ENCODE assay signal across 15 cellular contexts in the genomic region with DNA sequence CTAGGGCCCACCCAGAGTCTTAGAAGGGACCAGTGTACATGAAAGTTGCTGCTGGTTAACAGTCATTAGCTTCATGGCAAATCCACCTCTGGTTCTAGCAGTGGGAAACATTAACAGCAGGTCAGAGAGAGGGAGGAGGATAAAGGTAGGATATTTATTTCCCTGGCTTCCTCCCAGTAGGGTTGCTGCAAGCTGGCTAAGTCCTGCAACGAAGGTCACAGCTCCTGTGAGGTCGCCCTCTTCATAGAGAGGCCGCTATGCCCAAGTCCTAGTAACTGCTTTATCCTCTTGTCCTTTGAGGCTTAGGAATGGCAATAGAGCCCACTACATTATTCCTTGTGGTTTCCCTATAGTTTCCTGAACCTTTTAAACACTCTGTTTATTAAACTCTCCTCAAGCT.
A peak's percentile ranks its signal among the peaks of the same experiment; 100 is the strongest.
DNase-seq lines count a peak whose midpoint lies in the region; ATAC-seq, FAIRE-seq and TF ChIP-seq lines count a peak whose summit lies in the region.
"Had no signal": no experiment of that assay in that cellular context is flagged by ENCODE, and none has a peak within 500 bp of the region (broad histone marks: within the 10 kb centered on the region; RNA-seq: fewer than 3 reads in every experiment).

No MANE protein-coding gene starts in this region.

- 0 out of 2 replicates have a peak overlapping the region, but pooled peaks have one; percentile 39 for H2AFZ ChIP-seq in K562 (ENCODE audit: low read depth, low read length)

- BruUV-seq in K562 (replicated peaks; lab: Mats Ljungman, UMichigan), result no TSS peak

- TF ChIP-seq CTCF in K562 (IDR thresholded peaks at IDR 0.05 in 2 of 3, conservative IDR thresholded peaks at IDR 0.05 in 1 of 3; ENCODE audit: insufficient read depth in 2 of 3, low read depth in 1 of 3, low read length in 3 of 3) (no peak), liver (IDR thresholded peaks at IDR 0.05; ENCODE audit: low read depth, low read length, missing input control) (no peak)

- POLR2A ChIA-PET in K562 (lab: Yijun Ruan, JAX), result interaction anchor here (0.9 kb wide), 1 partner anchor 15 kb away, joined by 3 read pairs; no protein-coding TSS in a partner anchor

- DNase-seq in left ventricle myocardium superior, result no peak
- DNase-seq in cardiac septum (ENCODE audit: low spot score), result no peak
- no peak for DNase-seq in K562 (ENCODE audit: extremely low read depth in 1 of 4, low spot score in 3 of 4)
- DNase-seq: Caco-2; CD4-positive, CD25-positive, alpha-beta regulatory T cell; DMS79 treated with DMSO at 0.1 percent for 48 hours; HCEC 1CT; NCI-H1417 treated with DMSO at 0.1 percent for 48 hours; NCI-H2081; NCI-H226; NCI-H526 had no signal

- no peak overlapping the region for H3K9ac ChIP-seq in K562 (ENCODE audit: insufficient read depth in 1 of 2, low read depth in 2 of 2, low read length in 2 of 2)
- no peak overlapping the region for H3K9ac ChIP-seq in liver (ENCODE audit: low read depth in 1 of 2, low read length in 2 of 2)

- H3K79me2 ChIP-seq in K562 (ENCODE audit: control insufficient read depth, insufficient read depth, low read length), result no peaks in the 10 kb centered on the region

- H4K20me1 ChIP-seq in K562 (replicated peaks; ENCODE audit: control insufficient read depth, insufficient read depth, low read length), result no peaks in the 10 kb centered on the region

- CTCF ChIA-PET in K562 (lab: Yijun Ruan, JAX; ENCODE audit: low intra/inter-chr PET ratio), result no interaction called here

- intact Hi-C loops in left ventricle myocardium superior (cut with micrococcal nuclease) (no loop called here), cardiac septum (cut with DNase I) (no loop called here), K562 (cut with micrococcal nuclease) (no loop called here)

- H3K4me2 ChIP-seq in K562 (ENCODE audit: insufficient read depth, low read length), result no peak overlapping the region

- H3K27me3 ChIP-seq in K562 (ENCODE audit: control insufficient read depth in 2 of 2, insufficient read depth in 2 of 2, low read length in 2 of 2) (no peaks in the 10 kb centered on the region), liver (ENCODE audit: control insufficient read depth in 4 of 4, insufficient read depth in 4 of 4, low read length in 3 of 4) (no peaks in the 10 kb centered on the region)

- in situ Hi-C loops in K562 (cut with MboI), result no loop called here

- TF ChIP-seq EP300 in K562 (IDR thresholded peaks at IDR 0.05; ENCODE audit: low read length), result no peak

- H3K36me3 ChIP-seq in K562 (ENCODE audit: control insufficient read depth, insufficient read depth, low read length), result no peaks in the 10 kb centered on the region
- no peaks in the 10 kb centered on the region for H3K36me3 ChIP-seq in liver (ENCODE audit: control insufficient read depth in 4 of 4, insufficient read depth in 3 of 4, low read depth in 1 of 4, low read length in 3 of 4)

- H3K4me3 ChIP-seq in K562 (no peak overlapping the region), liver (ENCODE audit: low read depth in 1 of 3, low read length in 3 of 3) (no peak overlapping the region)

- TF ChIP-seq RAD21 in K562 (CRISPR knock-in tag; conservative IDR thresholded peaks at IDR 0.05 in 1 of 2, IDR thresholded peaks at IDR 0.05 in 1 of 2) (no peak), liver (IDR thresholded peaks at IDR 0.05) (peak in 1 of 2 donors; percentile 61)

- FAIRE-seq in K562 (lab: Jason Lieb, UNC), result no peak

- no peak for TF ChIP-seq POLR2A in K562 (conservative IDR thresholded peaks at IDR 0.05)

- H3K4me1 ChIP-seq in K562 (replicated peaks in 1 of 2; ENCODE audit: control insufficient read depth in 2 of 2, insufficient read depth in 2 of 2, low read length in 2 of 2), result 0 out of 5 replicates have a peak, but pooled peaks cover 0 to 2% of the 10 kb centered on the region in 2 experiments
- H3K4me1 ChIP-seq in liver (ENCODE audit: control insufficient read depth in 4 of 4, insufficient read depth in 4 of 4, low read length in 3 of 4), result peaks cover 0 to 8% (median 2%) of the 10 kb centered on the region in 4 donors

- H3K27ac ChIP-seq in K562 (ENCODE audit: extremely low read depth, low read depth, low read length), result no peak overlapping the region
- no peak overlapping the region for H3K27ac ChIP-seq in liver (ENCODE audit: low read depth in 1 of 2, low read length in 2 of 2)

- peak; percentile 94 for ATAC-seq in left ventricle myocardium superior
- ATAC-seq in K562, result no peak; the same call in 1 of the 3 replicates
- no peak for ATAC-seq in GM19463 (IDR thresholded peaks at IDR 0.05; ENCODE audit: unreplicated experiment)
- no peak for ATAC-seq in HG03571 (IDR thresholded peaks at IDR 0.05; ENCODE audit: unreplicated experiment)
- no peak for ATAC-seq in GM21423 (IDR thresholded peaks at IDR 0.05; ENCODE audit: unreplicated experiment)

- no peaks in the 10 kb centered on the region for H3K9me3 ChIP-seq in K562 (replicated peaks; ENCODE audit: control insufficient read depth, insufficient read depth, low read depth, low read length)
- H3K9me3 ChIP-seq in liver (ENCODE audit: control insufficient read depth in 4 of 4, low read length in 3 of 4), result no peaks in the 10 kb centered on the region
- H3K9me3 ChIP-seq: Caco-2 had no signal

- no peaks in the 10 kb centered on the region for H3K9me1 ChIP-seq in K562 (ENCODE audit: control insufficient read depth, insufficient read depth, low read length)

- WGBS in K562 (ENCODE audit: insufficient coverage, low coverage, missing lambda C conversion rate), result 39% methylated on average over 3 of the region's 3 CpGs
- 42% methylated on average over 3 of the region's 3 CpGs for WGBS in liver

TF ChIP-seq in K562, 482 proteins besides CTCF, POLR2A, EP300 and RAD21 (continues in another document):
- no peak for TF ChIP-seq ZNF12 (CRISPR knock-in tag; IDR thresholded peaks at IDR 0.05)
- TF ChIP-seq, protein P1, sequence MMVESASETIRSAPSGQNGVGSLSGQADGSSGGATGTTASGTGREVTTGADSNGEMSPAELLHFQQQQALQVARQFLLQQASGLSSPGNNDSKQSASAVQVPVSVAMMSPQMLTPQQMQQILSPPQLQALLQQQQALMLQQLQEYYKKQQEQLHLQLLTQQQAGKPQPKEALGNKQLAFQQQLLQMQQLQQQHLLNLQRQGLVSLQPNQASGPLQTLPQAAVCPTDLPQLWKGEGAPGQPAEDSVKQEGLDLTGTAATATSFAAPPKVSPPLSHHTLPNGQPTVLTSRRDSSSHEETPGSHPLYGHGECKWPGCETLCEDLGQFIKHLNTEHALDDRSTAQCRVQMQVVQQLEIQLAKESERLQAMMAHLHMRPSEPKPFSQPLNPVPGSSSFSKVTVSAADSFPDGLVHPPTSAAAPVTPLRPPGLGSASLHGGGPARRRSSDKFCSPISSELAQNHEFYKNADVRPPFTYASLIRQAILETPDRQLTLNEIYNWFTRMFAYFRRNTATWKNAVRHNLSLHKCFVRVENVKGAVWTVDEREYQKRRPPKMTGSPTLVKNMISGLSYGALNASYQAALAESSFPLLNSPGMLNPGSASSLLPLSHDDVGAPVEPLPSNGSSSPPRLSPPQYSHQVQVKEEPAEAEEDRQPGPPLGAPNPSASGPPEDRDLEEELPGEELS (CRISPR knock-in tag; IDR thresholded peaks at IDR 0.05; ENCODE audit: borderline replicate concordance), result no peak
- no peak for TF ChIP-seq NCOA1 (IDR thresholded peaks at IDR 0.05; ENCODE audit: low read depth)
- TF ChIP-seq BACH1 (tag; IDR thresholded peaks at IDR 0.05), result no peak

TF ChIP-seq in liver, 16 proteins besides CTCF, POLR2A, EP300 and RAD21 (continues in another document):
- TF ChIP-seq, protein P2, sequence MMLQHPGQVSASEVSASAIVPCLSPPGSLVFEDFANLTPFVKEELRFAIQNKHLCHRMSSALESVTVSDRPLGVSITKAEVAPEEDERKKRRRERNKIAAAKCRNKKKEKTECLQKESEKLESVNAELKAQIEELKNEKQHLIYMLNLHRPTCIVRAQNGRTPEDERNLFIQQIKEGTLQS (IDR thresholded peaks at IDR 0.05), result no peak
- TF ChIP-seq NR2F2 (IDR thresholded peaks at IDR 0.05), result peak; percentile 34
- TF ChIP-seq RXRA (IDR thresholded peaks at IDR 0.05), result peak; percentile 61 to 74
- TF ChIP-seq JUND (IDR thresholded peaks at IDR 0.05), result no peak
- TF ChIP-seq SP1 (IDR thresholded peaks at IDR 0.05), result peak; percentile 55
- no peak for TF ChIP-seq GABPA (IDR thresholded peaks at IDR 0.05 in 1 of 2, conservative IDR thresholded peaks at IDR 0.05 in 1 of 2)
- no peak for TF ChIP-seq MAX (IDR thresholded peaks at IDR 0.05)
- TF ChIP-seq, protein P3, sequence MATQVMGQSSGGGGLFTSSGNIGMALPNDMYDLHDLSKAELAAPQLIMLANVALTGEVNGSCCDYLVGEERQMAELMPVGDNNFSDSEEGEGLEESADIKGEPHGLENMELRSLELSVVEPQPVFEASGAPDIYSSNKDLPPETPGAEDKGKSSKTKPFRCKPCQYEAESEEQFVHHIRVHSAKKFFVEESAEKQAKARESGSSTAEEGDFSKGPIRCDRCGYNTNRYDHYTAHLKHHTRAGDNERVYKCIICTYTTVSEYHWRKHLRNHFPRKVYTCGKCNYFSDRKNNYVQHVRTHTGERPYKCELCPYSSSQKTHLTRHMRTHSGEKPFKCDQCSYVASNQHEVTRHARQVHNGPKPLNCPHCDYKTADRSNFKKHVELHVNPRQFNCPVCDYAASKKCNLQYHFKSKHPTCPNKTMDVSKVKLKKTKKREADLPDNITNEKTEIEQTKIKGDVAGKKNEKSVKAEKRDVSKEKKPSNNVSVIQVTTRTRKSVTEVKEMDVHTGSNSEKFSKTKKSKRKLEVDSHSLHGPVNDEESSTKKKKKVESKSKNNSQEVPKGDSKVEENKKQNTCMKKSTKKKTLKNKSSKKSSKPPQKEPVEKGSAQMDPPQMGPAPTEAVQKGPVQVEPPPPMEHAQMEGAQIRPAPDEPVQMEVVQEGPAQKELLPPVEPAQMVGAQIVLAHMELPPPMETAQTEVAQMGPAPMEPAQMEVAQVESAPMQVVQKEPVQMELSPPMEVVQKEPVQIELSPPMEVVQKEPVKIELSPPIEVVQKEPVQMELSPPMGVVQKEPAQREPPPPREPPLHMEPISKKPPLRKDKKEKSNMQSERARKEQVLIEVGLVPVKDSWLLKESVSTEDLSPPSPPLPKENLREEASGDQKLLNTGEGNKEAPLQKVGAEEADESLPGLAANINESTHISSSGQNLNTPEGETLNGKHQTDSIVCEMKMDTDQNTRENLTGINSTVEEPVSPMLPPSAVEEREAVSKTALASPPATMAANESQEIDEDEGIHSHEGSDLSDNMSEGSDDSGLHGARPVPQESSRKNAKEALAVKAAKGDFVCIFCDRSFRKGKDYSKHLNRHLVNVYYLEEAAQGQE (IDR thresholded peaks at IDR 0.05), result no peak
- peak in 1 of 2 donors; percentile 19 for TF ChIP-seq EGR1 (IDR thresholded peaks at IDR 0.05; ENCODE audit: low read depth in 2 of 2)
- TF ChIP-seq FOXA1 (IDR thresholded peaks at IDR 0.05), result no peak
